Comparison of ENCODE assay signal across 8 cellular contexts in genomic region chr7:100428967-100429636, GRCh38. TPM values are rescaled to one million over a fixed set of nuclear protein-coding genes. Genes with fewer than 3 reads are reported as not detected.
DNase-seq lines count a peak whose midpoint lies in the region; ATAC-seq, FAIRE-seq and TF ChIP-seq lines count a peak whose summit lies in the region.

No MANE protein-coding gene starts in this region.

- intact Hi-C loops in activated CD4-positive, alpha-beta T cell treated with anti-CD3 and anti-CD28 coated beads for 36 hours (cut with DNase I, micrococcal nuclease), result loop anchor here (1.0 to 2.0 kb wide), 26 partner anchors 7 to 1021 kb away; partner anchors contain the start of genes AGFG2 (in 1 of the 2), AP4M1 (in 1 of the 2), BUD31 (in 1 of the 2) and CNPY4 (in 1 of the 2)
- intact Hi-C loops in kidney (cut with DNase I), result no loop called here

- H3K4me1 ChIP-seq in kidney (ENCODE audit: control insufficient read depth in 1 of 2, insufficient read depth in 1 of 2, low read depth in 1 of 2, low read length in 2 of 2), result peaks cover 14 to 23% of the 10 kb centered on the region in 2 donors

- H3K36me3 ChIP-seq in kidney (ENCODE audit: control insufficient read depth in 1 of 2, insufficient read depth in 2 of 2, low read length in 2 of 2), result peaks cover 8 to 14% of the 10 kb centered on the region in 2 donors

- H3K27ac Mint-ChIP-seq in activated CD4-positive, alpha-beta T cell treated with anti-CD3 and anti-CD28 coated beads for 36 hours, result peak overlapping the region; percentile 100

- TF ChIP-seq CTCF in AG10803 (conservative IDR thresholded peaks at IDR 0.05; ENCODE audit: low read length), result 0 out of 2 replicates have a peak, but pooled peaks have one; percentile 3
- peak; percentile 11 for TF ChIP-seq CTCF in choroid plexus epithelial cell (conservative IDR thresholded peaks at IDR 0.05; ENCODE audit: low read depth, low read length)
- no peak for TF ChIP-seq CTCF in kidney (IDR thresholded peaks at IDR 0.05; ENCODE audit: borderline replicate concordance, extremely low read depth, insufficient read depth)

- peak overlapping the region; percentile 98 to 100 for H3K9ac ChIP-seq in kidney (ENCODE audit: low read length in 2 of 2)

- H3K4me3 ChIP-seq in AG10803 (ENCODE audit: low read length) (peak overlapping the region; percentile 91), choroid plexus epithelial cell (ENCODE audit: low read depth, low read length) (peak overlapping the region; percentile 81), kidney (ENCODE audit: low read length in 2 of 2) (peak overlapping the region; percentile 89 to 96)

- peaks cover 5% of the 10 kb centered on the region for H3K9me3 Mint-ChIP-seq in activated CD4-positive, alpha-beta T cell treated with anti-CD3 and anti-CD28 coated beads for 36 hours (ENCODE audit: low read depth)

- peak overlapping the region; percentile 100 for H3K27ac ChIP-seq in kidney (ENCODE audit: low read depth in 2 of 2, low read length in 2 of 2)

- DNase-seq in AG10803 (ENCODE audit: low read depth), result peak; percentile 100
- peak; percentile 90 for DNase-seq in NCI-H510A treated with DMSO at 0.1 percent for 48 hours (lab: John Stamatoyannopoulos, UW)
- DNase-seq in activated CD4-positive, alpha-beta T cell treated with anti-CD3 and anti-CD28 coated beads for 36 hours, result peak; percentile 100
- peak; percentile 100 for DNase-seq in choroid plexus epithelial cell (ENCODE audit: low read depth)
- DNase-seq in kidney, result peak; percentile 100
- DNase-seq in stimulated activated CD4-positive, alpha-beta T cell treated with anti-CD3 and anti-CD28 coated beads, Interleukin-15, amount 100 ng/mL, for 1 hour (ENCODE audit: low read depth in 1 of 2, low spot score in 1 of 2), result peak; percentile 100

- peak; percentile 51 for ATAC-seq in HG03432 (IDR thresholded peaks at IDR 0.05; ENCODE audit: unreplicated experiment)
- peak; percentile 70 for ATAC-seq in activated CD4-positive, alpha-beta T cell treated with anti-CD3 and anti-CD28 coated beads for 36 hours

- H3K4me3 Mint-ChIP-seq in activated CD4-positive, alpha-beta T cell treated with anti-CD3 and anti-CD28 coated beads for 36 hours, result peak overlapping the region; percentile 88

- FAIRE-seq in kidney (lab: Jason Lieb, UNC), result peak; percentile 91

- POLR2A ChIA-PET in activated CD4-positive, alpha-beta T cell treated with anti-CD3 and anti-CD28 coated beads for 36 hours (lab: Charles Lee), result interaction anchor here (0.6 to 2.2 kb wide), 26 partner anchors 8 to 924 kb away, joined by 3 to 22 read pairs (median 4); partner anchors contain the start of genes AGFG2, AP4M1, FBXO24 and LAMTOR4

- peaks cover 40% of the 10 kb centered on the region for H3K36me3 Mint-ChIP-seq in activated CD4-positive, alpha-beta T cell treated with anti-CD3 and anti-CD28 coated beads for 36 hours (ENCODE audit: low read depth)

- no peaks in the 10 kb centered on the region for H3K9me3 ChIP-seq in kidney (ENCODE audit: control insufficient read depth in 1 of 2, low read length in 2 of 2)

- peak; percentile 86 for TF ChIP-seq POLR2A in GM19099 (IDR thresholded peaks at IDR 0.05; ENCODE audit: extremely low read depth, insufficient read length, low read depth)

- CTCF ChIA-PET in activated CD4-positive, alpha-beta T cell treated with anti-CD3 and anti-CD28 coated beads for 36 hours (lab: Charles Lee), result interaction anchor here (0.6 to 0.8 kb wide), 2 partner anchors 87 to 99 kb away, joined by 3 to 4 read pairs; no protein-coding TSS in a partner anchor

- H3K4me1 Mint-ChIP-seq in activated CD4-positive, alpha-beta T cell treated with anti-CD3 and anti-CD28 coated beads for 36 hours, result peaks cover 43% of the 10 kb centered on the region

- no peaks in the 10 kb centered on the region for H3K27me3 Mint-ChIP-seq in activated CD4-positive, alpha-beta T cell treated with anti-CD3 and anti-CD28 coated beads for 36 hours

RNA-seq across cellular contexts. Expression of gene MEPCE, which starts 0.5 kb away (rescaled TPM):
- 10 to 100 TPM; 44.4 to 45.9 TPM for total RNA-seq in activated CD4-positive, alpha-beta T cell treated with anti-CD3 and anti-CD28 coated beads for 36 hours
- 47.2 TPM for total RNA-seq in kidney
- polyA plus RNA-seq in kidney (ENCODE audit: insufficient read depth, low read depth, low replicate concordance), result 33.4 TPM

RNA-seq across cellular contexts. Expression of gene ZCWPW1, which starts 0.6 kb away (rescaled TPM):
- 1 to 10 TPM; 3.0 to 3.4 TPM for total RNA-seq in activated CD4-positive, alpha-beta T cell treated with anti-CD3 and anti-CD28 coated beads for 36 hours
- 3.0 TPM for total RNA-seq in kidney
- polyA plus RNA-seq in kidney (ENCODE audit: insufficient read depth, low read depth, low replicate concordance), result 7.9 TPM

RNA-seq across cellular contexts. Expression of gene PPP1R35, which starts 7.2 kb away (rescaled TPM):
- total RNA-seq in activated CD4-positive, alpha-beta T cell treated with anti-CD3 and anti-CD28 coated beads for 36 hours, result 10 to 100 TPM; 48.7 to 60.3 TPM
- 41.7 TPM for total RNA-seq in kidney
- polyA plus RNA-seq in kidney (ENCODE audit: insufficient read depth, low read depth, low replicate concordance), result 40.2 TPM

RNA-seq across cellular contexts. Expression of gene SPACDR, which starts 35.0 kb away (rescaled TPM):
- 1 to 10 TPM; 3.5 to 4.2 TPM for total RNA-seq in activated CD4-positive, alpha-beta T cell treated with anti-CD3 and anti-CD28 coated beads for 36 hours
- total RNA-seq in kidney, result 0.54 TPM
- not detected for polyA plus RNA-seq in kidney (ENCODE audit: insufficient read depth, low read depth, low replicate concordance)

RNA-seq across cellular contexts. Expression of gene TSC22D4, which starts 49.9 kb away (rescaled TPM):
- 10 to 100 TPM; 78.5 to 85.7 TPM for total RNA-seq in activated CD4-positive, alpha-beta T cell treated with anti-CD3 and anti-CD28 coated beads for 36 hours
- 61.5 TPM for total RNA-seq in kidney
- polyA plus RNA-seq in kidney (ENCODE audit: insufficient read depth, low read depth, low replicate concordance), result 67.0 TPM

Comparison
In these comparisons a context has a peak if more than half of its experiments do, and no peak if none do; other contexts are left out.
1. Peak in every context shown above with its lines: DNase-seq, ATAC-seq, H3K4me3 ChIP-seq and H3K27ac ChIP-seq.